In genomic region chr5:10465726-10466125, GRCh38 we compare ENCODE assay signal across 8 cellular contexts. TPM values are rescaled to one million over a fixed set of nuclear protein-coding genes. Genes with fewer than 3 reads are reported as not detected.
"Had no signal": no experiment of that assay in that cellular context is flagged by ENCODE, and none has a peak within 500 bp of the region (broad histone marks: within the 10 kb centered on the region; RNA-seq: fewer than 3 reads in every experiment).

No MANE protein-coding gene starts in this region.

- ATAC-seq: HCT116, K562 had no signal

- H3K27ac ChIP-seq: GM23248, KMS-11 had no signal

- H3K27ac Mint-ChIP-seq: HFFc6 had no signal

- H3K4me3 ChIP-seq: GM23248, HAP-1, K562 had no signal

- H3K4me3 Mint-ChIP-seq: HFFc6 had no signal

- DNase-seq: GM23248, HFFc6, IMR-90 had no signal

- H3K4me1 ChIP-seq: HAP-1 had no signal

- H3K9me3 ChIP-seq: HAP-1 had no signal

- H2AFZ ChIP-seq: GM23248 had no signal

- H3K4me2 ChIP-seq: KMS-11 had no signal

- H3K9me3 Mint-ChIP-seq: HFFc6 had no signal

- H3K36me3 ChIP-seq: HAP-1 had no signal

- H3K9ac ChIP-seq: GM23248, KMS-11 had no signal

RNA-seq across cellular contexts. Expression of gene ROPN1L, which starts 24.0 kb away (rescaled TPM):
- total RNA-seq: HT-29 had no signal
